Comparison of ENCODE assay signal across 11 cellular contexts in genomic region chr1:182955596-182956588, GRCh38. TPM values are rescaled to one million over a fixed set of nuclear protein-coding genes. Genes with fewer than 3 reads are reported as not detected.
DNase-seq lines count a peak whose midpoint lies in the region; ATAC-seq and TF ChIP-seq lines count a peak whose summit lies in the region.
"Had no signal": no experiment of that assay in that cellular context is flagged by ENCODE, and none has a peak within 500 bp of the region (broad histone marks: within the 10 kb centered on the region; RNA-seq: fewer than 3 reads in every experiment).

No MANE protein-coding gene starts in this region.

- H3K9me3 ChIP-seq in osteoblast (ENCODE audit: low read depth, low read length), result no peaks in the 10 kb centered on the region
- H3K9me3 ChIP-seq: transverse colon had no signal

- H4K20me1 ChIP-seq in osteoblast (ENCODE audit: insufficient read depth, low read length), result no peaks in the 10 kb centered on the region

- no peak overlapping the region for H2AFZ ChIP-seq in osteoblast (ENCODE audit: low read length)

- peak; percentile 88 for DNase-seq in GM03348 (ENCODE audit: low spot score)
- DNase-seq in NCI-H2171 treated with DMSO at 0.1 percent for 48 hours (lab: John Stamatoyannopoulos, UW), result peak; percentile 12
- peak; percentile 60 for DNase-seq in brain pericyte (ENCODE audit: low read depth, low spot score)
- DNase-seq in osteoblast (ENCODE audit: insufficient read length, low spot score, missing footprints), result peak; percentile 97
- DNase-seq in KBM-7, result no peak
- DNase-seq in NCI-H1048 (lab: John Stamatoyannopoulos, UW), result no peak
- DNase-seq: activated CD8-positive, alpha-beta memory T cell treated with anti-CD3 and anti-CD28 coated beads, Interleukin-2, amount 10 ng/mL, durations not matched to agents 7 days and 5 days; transverse colon had no signal

- H3K36me3 ChIP-seq in osteoblast (ENCODE audit: insufficient read depth, low read length), result no peaks in the 10 kb centered on the region
- H3K36me3 ChIP-seq: transverse colon had no signal

- H3K27me3 ChIP-seq in osteoblast (ENCODE audit: insufficient read depth, low read length), result no peaks in the 10 kb centered on the region

- TF ChIP-seq CTCF in osteoblast (IDR thresholded peaks at IDR 0.05; ENCODE audit: extremely low read depth, low read depth, low read length), result no peak

- H3K4me3 ChIP-seq in osteoblast (ENCODE audit: insufficient read depth, low read length), result no peak overlapping the region
- H3K4me3 ChIP-seq: transverse colon had no signal

- no peaks in the 10 kb centered on the region for H3K79me2 ChIP-seq in osteoblast (ENCODE audit: insufficient read depth, low read length)

- H3K4me2 ChIP-seq in osteoblast (ENCODE audit: insufficient read depth, low read length), result peak overlapping the region; percentile 56

- peak overlapping the region; percentile 61 for H3K27ac ChIP-seq in osteoblast (ENCODE audit: low read depth, low read length)
- H3K27ac ChIP-seq: transverse colon had no signal

- peaks cover 11% of the 10 kb centered on the region for H3K4me1 ChIP-seq in osteoblast (ENCODE audit: insufficient read depth, low read length)
- H3K4me1 ChIP-seq: transverse colon had no signal

- ATAC-seq in HG03159 (IDR thresholded peaks at IDR 0.05; ENCODE audit: unreplicated experiment), result no peak
- ATAC-seq in HG02678 (IDR thresholded peaks at IDR 0.05; ENCODE audit: unreplicated experiment), result no peak
- ATAC-seq: activated CD8-positive, alpha-beta memory T cell treated with anti-CD3 and anti-CD28 coated beads, Interleukin-2, amount 10 ng/mL, durations not matched to agents 7 days and 5 days had no signal

- in situ Hi-C loops in KBM-7 (cut with MboI; ENCODE audit: low pct_unique_long_range_greater_than_20kb, low sequenced_read_pairs), result loop anchor here (25.0 kb wide), 1 partner anchor 281 kb away; no protein-coding TSS in a partner anchor

RNA-seq across cellular contexts. Expression of gene SHCBP1L, which starts 2.9 kb away (rescaled TPM):
- not detected in 2 replicates for total RNA-seq in osteoblast
- total RNA-seq: activated CD8-positive, alpha-beta memory T cell treated with anti-CD3 and anti-CD28 coated beads, Interleukin-2, amount 10 ng/mL, durations not matched to agents 7 days and 5 days; HT-29; transverse colon had no signal

Comparison
In these comparisons a context has a peak if more than half of its experiments do, and no peak if none do; other contexts are left out.
1. DNase-seq: peak in GM03348 (single experiment), NCI-H2171 treated with DMSO at 0.1 percent for 48 hours (single experiment), brain pericyte (single experiment) and osteoblast (single experiment); none in KBM-7 (single experiment) and NCI-H1048 (single experiment).